Comparison of ENCODE assay signal across 20 cellular contexts in the genomic region with DNA sequence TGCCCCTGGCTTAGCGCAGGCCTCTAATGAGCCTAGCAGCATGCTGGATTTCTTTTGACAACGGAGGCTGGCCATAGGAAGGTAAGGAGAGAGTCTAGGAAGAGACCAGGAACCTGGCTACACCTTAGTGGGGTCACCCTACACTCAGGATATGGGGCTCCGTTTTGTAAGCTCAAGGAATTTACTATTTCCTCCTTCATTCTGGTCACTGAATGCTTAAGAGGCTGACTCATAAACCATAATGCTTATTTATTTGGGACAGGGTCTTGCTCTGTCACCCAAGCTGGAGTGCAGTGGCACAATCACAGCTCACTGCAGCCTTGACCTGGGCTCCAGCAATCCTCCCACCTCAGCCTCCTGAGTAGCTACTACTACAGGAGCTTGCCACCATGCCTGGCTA. TPM values are rescaled to one million over a fixed set of nuclear protein-coding genes. Genes with fewer than 3 reads are reported as not detected.
"Had no signal": no experiment of that assay in that cellular context is flagged by ENCODE, and none has a peak within 500 bp of the region (broad histone marks: within the 10 kb centered on the region; RNA-seq: fewer than 3 reads in every experiment).

No MANE protein-coding gene starts in this region.

- H3K27me3 ChIP-seq: breast epithelium, neural progenitor cell, tibial nerve, uterus had no signal

- H3K9me3 Mint-ChIP-seq: dendritic cell treated with granulocyte-macrophage colony-stimulating factor and Interleukin-4, amounts not matched to agents 40 ng/mL and 50 ng/mL, for 4 days; memory B cell; naive B cell; stimulated activated naive CD8-positive, alpha-beta T cell treated with anti-CD3 and anti-CD28 coated beads, Interleukin-15, Interleukin-2, amounts not matched to agents 100 ng/mL and 50 ng/mL, for 24 hours had no signal

- DNase-seq: activated CD4-positive, alpha-beta T cell treated with anti-CD3 and anti-CD28 coated beads for 1 hour; activated naive CD4-positive, alpha-beta T cell treated with anti-CD3 and anti-CD28 coated beads, Interleukin-2, amount 10 ng/mL, durations not matched to agents 7 days and 5 days; aorta; cerebellar nuclear complex; effector CD8-positive, alpha-beta T cell; esophagus squamous epithelium; left ventricle myocardium superior; mucosa of descending colon; naive B cell; right cardiac atrium; uterus; WERI-Rb-1 had no signal

- H3K36me3 Mint-ChIP-seq: neural progenitor cell had no signal

- H3K4me1 ChIP-seq: breast epithelium, esophagus squamous epithelium, neural progenitor cell, prostate gland, tibial nerve, uterus had no signal

- H2AFZ ChIP-seq: neural progenitor cell had no signal

- H3K9me3 ChIP-seq: breast epithelium, esophagus squamous epithelium, mucosa of descending colon, prostate gland, uterus had no signal

- H3K4me2 ChIP-seq: neural progenitor cell had no signal

- H3K9ac ChIP-seq: neural progenitor cell had no signal

- H3K27ac ChIP-seq: breast epithelium, esophagus squamous epithelium, neural progenitor cell, prostate gland, tibial nerve, uterus, WERI-Rb-1 had no signal

- H3K36me3 ChIP-seq: breast epithelium, esophagus squamous epithelium, neural progenitor cell, prostate gland, tibial nerve, uterus, WERI-Rb-1 had no signal

- H3K4me3 ChIP-seq: breast epithelium, esophagus squamous epithelium, mucosa of descending colon, neural progenitor cell, prostate gland, tibial nerve, uterus had no signal

- H3K4me3 Mint-ChIP-seq: activated naive CD4-positive, alpha-beta T cell treated with anti-CD3 and anti-CD28 coated beads, Interleukin-2, amount 10 ng/mL, durations not matched to agents 7 days and 5 days; dendritic cell treated with granulocyte-macrophage colony-stimulating factor and Interleukin-4, amounts not matched to agents 40 ng/mL and 50 ng/mL, for 4 days; memory B cell; naive B cell; neural progenitor cell; stimulated activated naive CD8-positive, alpha-beta T cell treated with anti-CD3 and anti-CD28 coated beads, Interleukin-15, Interleukin-2, amounts not matched to agents 100 ng/mL and 50 ng/mL, for 24 hours had no signal

- ATAC-seq: left ventricle myocardium superior, mucosa of descending colon, right cardiac atrium had no signal

- H3K27me3 Mint-ChIP-seq: activated naive CD4-positive, alpha-beta T cell treated with anti-CD3 and anti-CD28 coated beads, Interleukin-2, amount 10 ng/mL, durations not matched to agents 7 days and 5 days; memory B cell; naive B cell; stimulated activated naive CD8-positive, alpha-beta T cell treated with anti-CD3 and anti-CD28 coated beads, Interleukin-15, Interleukin-2, amounts not matched to agents 100 ng/mL and 50 ng/mL, for 24 hours had no signal

- H3K27ac Mint-ChIP-seq: activated naive CD4-positive, alpha-beta T cell treated with anti-CD3 and anti-CD28 coated beads, Interleukin-2, amount 10 ng/mL, durations not matched to agents 7 days and 5 days; dendritic cell treated with granulocyte-macrophage colony-stimulating factor and Interleukin-4, amounts not matched to agents 40 ng/mL and 50 ng/mL, for 4 days; memory B cell; neural progenitor cell; stimulated activated naive CD8-positive, alpha-beta T cell treated with anti-CD3 and anti-CD28 coated beads, Interleukin-15, Interleukin-2, amounts not matched to agents 100 ng/mL and 50 ng/mL, for 24 hours had no signal

RNA-seq across cellular contexts. Expression of a gene that starts 38.4 kb away (rescaled TPM):
- total RNA-seq: osteoblast had no signal
